In genomic region chr6:170125447-170126300, GRCh38 we compare ENCODE assay signal across 19 cellular contexts.
DNase-seq lines count a peak whose midpoint lies in the region; ATAC-seq and TF ChIP-seq lines count a peak whose summit lies in the region.
"Had no signal": no experiment of that assay in that cellular context is flagged by ENCODE, and none has a peak within 500 bp of the region (broad histone marks: within the 10 kb centered on the region; RNA-seq: fewer than 3 reads in every experiment).

No MANE protein-coding gene starts in this region.

- WGBS in psoas muscle, 3 donors, result 73 to 82% (median 78%) methylated on average over 27 of the region's 27 CpGs

- H3K9me3 ChIP-seq in breast epithelium (peaks cover 0 to 10% of the 10 kb centered on the region in 2 donors), psoas muscle (peaks cover 10% of the 10 kb centered on the region), vagina (peaks cover 11% of the 10 kb centered on the region)
- H3K9me3 ChIP-seq: body of pancreas had no signal

- H3K9me3 Mint-ChIP-seq in MCF 10A (ENCODE audit: unreplicated experiment), result peaks cover 2% of the 10 kb centered on the region

- H3K4me1 ChIP-seq in breast epithelium, result peaks cover 5 to 6% of the 10 kb centered on the region in 2 donors
- peaks cover 31% of the 10 kb centered on the region for H3K4me1 ChIP-seq in psoas muscle
- peaks cover 11% of the 10 kb centered on the region for H3K4me1 ChIP-seq in vagina
- H3K4me1 ChIP-seq: SJCRH30 had no signal

- peaks cover 13% of the 10 kb centered on the region for H3K4me1 Mint-ChIP-seq in MCF 10A (ENCODE audit: insufficient read depth, unreplicated experiment)

- TF ChIP-seq CTCF in breast epithelium (IDR thresholded peaks at IDR 0.05), result no peak
- no peak for TF ChIP-seq CTCF in MCF 10A (IDR thresholded peaks at IDR 0.05; ENCODE audit: unreplicated experiment)
- TF ChIP-seq CTCF in coronary artery (IDR thresholded peaks at IDR 0.05), result no peak
- TF ChIP-seq CTCF in psoas muscle (IDR thresholded peaks at IDR 0.05), result no peak
- TF ChIP-seq CTCF in vagina (IDR thresholded peaks at IDR 0.05), result no peak

- no peak overlapping the region for H3K4me3 Mint-ChIP-seq in MCF 10A (ENCODE audit: unreplicated experiment)
- H3K4me3 Mint-ChIP-seq: T-helper 2 cell treated with Interferon-gamma antibody and Interleukin-4, amounts not matched to agents 5 μg/mL and 100 μg/mL, for 36 hours had no signal

- no peak for TF ChIP-seq POLR2A in breast epithelium (IDR thresholded peaks at IDR 0.05)
- no peak for TF ChIP-seq POLR2A in vagina (IDR thresholded peaks at IDR 0.05)

- H3K36me3 Mint-ChIP-seq in MCF 10A (ENCODE audit: insufficient read depth, unreplicated experiment), result peaks cover 6% of the 10 kb centered on the region

- BruUV-seq in MCF 10A (replicated peaks; lab: Mats Ljungman, UMichigan), result no TSS peak

- H3K36me3 ChIP-seq in breast epithelium (no peaks in the 10 kb centered on the region), psoas muscle (ENCODE audit: insufficient read depth in 1 of 2, low read depth in 1 of 2) (no peaks in the 10 kb centered on the region), vagina (no peaks in the 10 kb centered on the region)
- H3K36me3 ChIP-seq: SJCRH30 had no signal

- H3K27me3 ChIP-seq in breast epithelium (no peaks in the 10 kb centered on the region), psoas muscle (ENCODE audit: insufficient read depth in 3 of 3, low read length in 2 of 3) (no peaks in the 10 kb centered on the region), vagina (no peaks in the 10 kb centered on the region)
- H3K27me3 ChIP-seq: body of pancreas had no signal

- ATAC-seq in psoas muscle, result peak in 1 of 4 donors; percentile 19
- ATAC-seq: activated naive CD4-positive, alpha-beta T cell treated with anti-CD3 and anti-CD28 coated beads, Interleukin-2, amount 50 U/mL, for 72 hours had no signal

- CTCF ChIA-PET in MCF 10A (lab: Yijun Ruan, JAX), result no interaction called here

- no peak overlapping the region for H3K4me3 ChIP-seq in breast epithelium
- no peak overlapping the region for H3K4me3 ChIP-seq in coronary artery
- H3K4me3 ChIP-seq in psoas muscle, result no peak overlapping the region
- no peak overlapping the region for H3K4me3 ChIP-seq in vagina
- H3K4me3 ChIP-seq: body of pancreas, SJCRH30 had no signal

- POLR2A ChIA-PET in MCF 10A (lab: Yijun Ruan, JAX), result interaction anchor here (1.2 to 1.9 kb wide), 2 partner anchors 54 to 100 kb away, joined by 4 to 8 read pairs; no protein-coding TSS in a partner anchor

- intact Hi-C loops in breast epithelium (cut with DNase I; ENCODE audit: low total_unique reads) (no loop called here), MCF 10A (cut with micrococcal nuclease) (no loop called here), psoas muscle (cut with DNase I) (loop anchor here in 1 of 2 donors (5.0 kb wide), 1 partner anchor 78 kb away; no protein-coding TSS in a partner anchor), vagina (cut with DNase I) (no loop called here)

- H3K27ac ChIP-seq in breast epithelium (no peak overlapping the region), coronary artery (no peak overlapping the region), psoas muscle (peak overlapping the region; percentile 69), vagina (no peak overlapping the region)
- H3K27ac ChIP-seq: SJCRH30 had no signal

- H3K27me3 Mint-ChIP-seq in MCF 10A (ENCODE audit: insufficient read depth, unreplicated experiment), result no peaks in the 10 kb centered on the region

- DNase-seq in breast epithelium (ENCODE audit: low spot score in 2 of 2), result peak; percentile 12 to 43
- DNase-seq in MCF 10A (ENCODE audit: unreplicated experiment), result no peak
- DNase-seq in coronary artery (ENCODE audit: low spot score), result peak; percentile 60
- DNase-seq in psoas muscle, result no peak
- peak; percentile 64 to 93 for DNase-seq in vagina (ENCODE audit: extremely low spot score in 2 of 2)
- no peak for DNase-seq in DMS53 (lab: John Stamatoyannopoulos, UW)
- DNase-seq in GDM1 (lab: John Stamatoyannopoulos, UW), result no peak
- DNase-seq in SW480 (ENCODE audit: low spot score), result no peak
- DNase-seq: activated CD4-positive, alpha-beta T cell treated with anti-CD3 and anti-CD28 coated beads for 4 hours; dermis blood vessel endothelial cell; Karpas-422; left ventricle myocardium superior; NCI-H1105 treated with DMSO at 0.1 percent for 48 hours; NCI-H524 treated with DMSO at 0.1 percent for 48 hours; occipital lobe; SJCRH30 had no signal

- no peak overlapping the region for H3K27ac Mint-ChIP-seq in MCF 10A (ENCODE audit: low read depth, unreplicated experiment)
- H3K27ac Mint-ChIP-seq: activated naive CD4-positive, alpha-beta T cell treated with anti-CD3 and anti-CD28 coated beads, Interleukin-2, amount 50 U/mL, for 72 hours; T-helper 2 cell treated with Interferon-gamma antibody and Interleukin-4, amounts not matched to agents 5 μg/mL and 100 μg/mL, for 36 hours had no signal

Comparison
In these comparisons a context has a peak if more than half of its experiments do, and no peak if none do; other contexts are left out.
1. DNase-seq: peak in breast epithelium (2 of 2), coronary artery (single experiment) and vagina (2 of 2); none in MCF 10A (single experiment), psoas muscle (0 of 2), DMS53 (single experiment), GDM1 (single experiment) and SW480 (single experiment).